18 cellular contexts compared by ENCODE assay signal in genomic region chr1:237983507-237983906, GRCh38.
DNase-seq lines count a peak whose midpoint lies in the region; ATAC-seq, FAIRE-seq and TF ChIP-seq lines count a peak whose summit lies in the region.
"Had no signal": no experiment of that assay in that cellular context is flagged by ENCODE, and none has a peak within 500 bp of the region (broad histone marks: within the 10 kb centered on the region; RNA-seq: fewer than 3 reads in every experiment).

No MANE protein-coding gene starts in this region.

- H3K27me3 Mint-ChIP-seq in activated CD4-positive, alpha-beta T cell treated with anti-CD3 and anti-CD28 coated beads for 36 hours: no peaks in the 10 kb centered on the region
- H3K27me3 Mint-ChIP-seq: CD4-positive, alpha-beta memory T cell had no signal

- CTCF ChIA-PET in activated CD4-positive, alpha-beta T cell treated with anti-CD3 and anti-CD28 coated beads for 36 hours (lab: Charles Lee): no interaction called here

- H3K9me3 Mint-ChIP-seq in activated CD4-positive, alpha-beta T cell treated with anti-CD3 and anti-CD28 coated beads for 36 hours (ENCODE audit: low read depth): no peaks in the 10 kb centered on the region

- TF ChIP-seq CTCF in D721Med (IDR thresholded peaks at IDR 0.05; ENCODE audit: insufficient read depth, missing control alignments): no peak

- POLR2A ChIA-PET in activated CD4-positive, alpha-beta T cell treated with anti-CD3 and anti-CD28 coated beads for 36 hours (lab: Charles Lee): interaction anchor here (0.6 kb wide), 1 partner anchor 27 kb away, joined by 5 read pairs; no protein-coding TSS in a partner anchor

- no peaks in the 10 kb centered on the region for H3K4me1 Mint-ChIP-seq in activated CD4-positive, alpha-beta T cell treated with anti-CD3 and anti-CD28 coated beads for 36 hours
- H3K4me1 Mint-ChIP-seq: CD4-positive, alpha-beta memory T cell had no signal

- H3K27ac Mint-ChIP-seq in activated CD4-positive, alpha-beta T cell treated with anti-CD3 and anti-CD28 coated beads for 36 hours: no peak overlapping the region
- H3K27ac Mint-ChIP-seq: CD4-positive, alpha-beta memory T cell had no signal

- no peak overlapping the region for H3K4me3 Mint-ChIP-seq in activated CD4-positive, alpha-beta T cell treated with anti-CD3 and anti-CD28 coated beads for 36 hours
- H3K4me3 Mint-ChIP-seq: CD4-positive, alpha-beta memory T cell had no signal

- intact Hi-C loops in activated CD4-positive, alpha-beta T cell treated with anti-CD3 and anti-CD28 coated beads for 36 hours (cut with DNase I, micrococcal nuclease): no loop called here

- peak; percentile 86 for FAIRE-seq in D721Med (lab: Jason Lieb, UNC)
- FAIRE-seq: GM12878, H54 had no signal

- ATAC-seq in activated CD4-positive, alpha-beta T cell treated with anti-CD3 and anti-CD28 coated beads for 36 hours: no peak
- ATAC-seq: GM12878 had no signal

- H3K36me3 Mint-ChIP-seq in activated CD4-positive, alpha-beta T cell treated with anti-CD3 and anti-CD28 coated beads for 36 hours (ENCODE audit: low read depth): no peaks in the 10 kb centered on the region
- H3K36me3 Mint-ChIP-seq: CD4-positive, alpha-beta memory T cell had no signal

- DNase-seq in D721Med (ENCODE audit: insufficient read length, low spot score): no peak
- DNase-seq in NCI-H69 (lab: John Stamatoyannopoulos, UW): peak; percentile 70
- peak; percentile 2 for DNase-seq in midbrain (lab: John Stamatoyannopoulos, UW)
- peak; percentile 38 for DNase-seq in pons (ENCODE audit: low spot score)
- DNase-seq in activated CD4-positive, alpha-beta T cell treated with anti-CD3 and anti-CD28 coated beads for 36 hours: no peak
- DNase-seq in effector CD8-positive, alpha-beta T cell (lab: John Stamatoyannopoulos, UW): no peak
- DNase-seq in nucleus accumbens (lab: John Stamatoyannopoulos, UW): no peak
- DNase-seq: C1 segment of cervical spinal cord; Caco-2; CD4-positive, alpha-beta memory T cell; DMS 273 treated with DMSO at 0.1 percent for 48 hours; DMS79; EL; GDM1; GOT3; HCEC 1CT had no signal

Comparison
In these comparisons a context has a peak if more than half of its experiments do, and no peak if none do; other contexts are left out.
1. DNase-seq: peak in NCI-H69 (single experiment), midbrain (single experiment) and pons (single experiment); none in D721Med (single experiment), activated CD4-positive, alpha-beta T cell treated with anti-CD3 and anti-CD28 coated beads for 36 hours (single experiment), effector CD8-positive, alpha-beta T cell (single experiment) and nucleus accumbens (0 of 56).